ENCODE assay signal across 7 cellular contexts in genomic region chrX:56494923-56495322, GRCh38.
DNase-seq lines count a peak whose midpoint lies in the region.
"Not testable (repeated sequence)": the region's sequence is repeated elsewhere in the genome, so short reads cannot be mapped to it uniquely, and the experiment has no call there.

No MANE protein-coding gene starts in this region.

- peaks cover 11% of the 10 kb centered on the region for H3K9me3 Mint-ChIP-seq in activated CD4-positive, alpha-beta memory T cell treated with anti-CD3 and anti-CD28 coated beads, Interleukin-2, amount 10 ng/mL, durations not matched to agents 7 days and 5 days

- not testable (repeated sequence) for H3K4me3 Mint-ChIP-seq in activated CD4-positive, alpha-beta memory T cell treated with anti-CD3 and anti-CD28 coated beads, Interleukin-2, amount 10 ng/mL, durations not matched to agents 7 days and 5 days

- POLR2A ChIA-PET in activated CD4-positive, alpha-beta memory T cell treated with anti-CD3 and anti-CD28 coated beads, Interleukin-2, amount 10 ng/mL, durations not matched to agents 7 days and 5 days (lab: Charles Lee), result not testable (repeated sequence)

- CTCF ChIA-PET in activated CD4-positive, alpha-beta memory T cell treated with anti-CD3 and anti-CD28 coated beads, Interleukin-2, amount 10 ng/mL, durations not matched to agents 7 days and 5 days (lab: Charles Lee), result not testable (repeated sequence)

- peak overlapping the region; percentile 16 for H3K27ac Mint-ChIP-seq in activated CD4-positive, alpha-beta memory T cell treated with anti-CD3 and anti-CD28 coated beads, Interleukin-2, amount 10 ng/mL, durations not matched to agents 7 days and 5 days

- not testable (repeated sequence) for H3K27me3 Mint-ChIP-seq in activated CD4-positive, alpha-beta memory T cell treated with anti-CD3 and anti-CD28 coated beads, Interleukin-2, amount 10 ng/mL, durations not matched to agents 7 days and 5 days

- peaks cover 11% of the 10 kb centered on the region for H3K36me3 Mint-ChIP-seq in activated CD4-positive, alpha-beta memory T cell treated with anti-CD3 and anti-CD28 coated beads, Interleukin-2, amount 10 ng/mL, durations not matched to agents 7 days and 5 days (ENCODE audit: low read depth)

- H3K4me1 Mint-ChIP-seq in activated CD4-positive, alpha-beta memory T cell treated with anti-CD3 and anti-CD28 coated beads, Interleukin-2, amount 10 ng/mL, durations not matched to agents 7 days and 5 days, result not testable (repeated sequence)

- DNase-seq in CMK (ENCODE audit: low read depth) (peak; percentile 12), NCI-H146 (lab: John Stamatoyannopoulos, UW) (peak; percentile 10), NCI-H748 (lab: John Stamatoyannopoulos, UW; ENCODE audit: unreplicated experiment) (peak; percentile 67), SHP77 (lab: John Stamatoyannopoulos, UW) (peak; percentile 1 to 19), mesenteric fat pad (ENCODE audit: low spot score) (peak; percentile 60)
- peak; percentile 24 for DNase-seq in activated CD4-positive, alpha-beta memory T cell treated with anti-CD3 and anti-CD28 coated beads, Interleukin-2, amount 10 ng/mL, durations not matched to agents 7 days and 5 days
- DNase-seq in central memory CD4-positive, alpha-beta T cell, result peak; percentile 3

Comparison
In these comparisons a context has a peak if more than half of its experiments do, and no peak if none do; other contexts are left out.
1. Peak in every context shown above with its lines: DNase-seq.
2. DNase-seq: peak in every context shown above with its lines; median percentile 67 in NCI-H748; 60 in mesenteric fat pad; 24 in activated CD4-positive, alpha-beta memory T cell treated with anti-CD3 and anti-CD28 coated beads, Interleukin-2, amount 10 ng/mL, durations not matched to agents 7 days and 5 days; 12 in CMK; 10 in NCI-H146; 10 in SHP77; 3 in central memory CD4-positive, alpha-beta T cell.